In genomic region chr1:23469372-23469982, GRCh38 we compare ENCODE assay signal across 19 cellular contexts. TPM values are rescaled to one million over a fixed set of nuclear protein-coding genes. Genes with fewer than 3 reads are reported as not detected.
"Had no signal": no experiment of that assay in that cellular context is flagged by ENCODE, and none has a peak within 500 bp of the region (broad histone marks: within the 10 kb centered on the region; RNA-seq: fewer than 3 reads in every experiment).

No MANE protein-coding gene starts in this region.

- H3K27me3 ChIP-seq: adrenal gland, ascending aorta, hepatocyte, spleen, upper lobe of left lung had no signal

- ATAC-seq: activated naive CD4-positive, alpha-beta T cell treated with anti-CD3 and anti-CD28 coated beads, Interleukin-2, amount 50 U/mL, for 72 hours; activated T-helper 17 cell treated with anti-CD3 and anti-CD28 coated beads, Interleukin-2, amount 50 U/mL, for 72 hours; WTC11 had no signal

- H3K4me1 Mint-ChIP-seq: activated T-helper 17 cell treated with anti-CD3 and anti-CD28 coated beads, Interleukin-2, amount 50 U/mL, for 72 hours; naive B cell had no signal

- H3K4me2 ChIP-seq: hepatocyte had no signal

- H3K4me3 ChIP-seq: adrenal gland, ascending aorta, hepatocyte, lower lobe of right lung, spleen, upper lobe of left lung had no signal

- H3K4me3 Mint-ChIP-seq: activated T-helper 17 cell treated with anti-CD3 and anti-CD28 coated beads, Interleukin-2, amount 50 U/mL, for 72 hours; endodermal cell; naive B cell; T-helper 1 cell treated with Interleukin-12 subunit alpha and Interleukin-12 subunit beta and Interleukin-4 antibody, amounts not matched to agents 30 μg/mL and 1 μg/mL, for 36 hours; WTC11 had no signal

- H3K4me1 ChIP-seq: spleen had no signal

- H3K27me3 Mint-ChIP-seq: activated T-helper 17 cell treated with anti-CD3 and anti-CD28 coated beads, Interleukin-2, amount 50 U/mL, for 72 hours had no signal

- H2AFZ ChIP-seq: hepatocyte had no signal

- H3K36me3 Mint-ChIP-seq: activated naive CD4-positive, alpha-beta T cell treated with anti-CD3 and anti-CD28 coated beads, Interleukin-2, amount 50 U/mL, for 72 hours; naive B cell; WTC11 had no signal

- H3K27ac ChIP-seq: hepatocyte, spleen, upper lobe of left lung had no signal

- H3K36me3 ChIP-seq: adrenal gland, ascending aorta, lower lobe of right lung, spleen, upper lobe of left lung had no signal

- H3K27ac Mint-ChIP-seq: activated T-helper 17 cell treated with anti-CD3 and anti-CD28 coated beads, Interleukin-2, amount 50 U/mL, for 72 hours; endodermal cell; naive B cell; T-helper 1 cell treated with Interleukin-12 subunit alpha and Interleukin-12 subunit beta and Interleukin-4 antibody, amounts not matched to agents 30 μg/mL and 1 μg/mL, for 36 hours; WTC11 had no signal

- H3K9me3 ChIP-seq: adrenal gland, ascending aorta, lower lobe of right lung, spleen, upper lobe of left lung had no signal

- DNase-seq: activated T-cell treated with anti-CD3 and anti-CD28 coated beads, Interleukin-2, amount 50 U/mL, for 1 hour; adrenal gland; cerebellar nuclear complex; endodermal cell; lower lobe of right lung; naive B cell; nucleus accumbens; spleen; stimulated activated CD4-positive, alpha-beta T cell treated with anti-CD3 and anti-CD28 coated beads, Interleukin-4, amount 100 ng/mL, for 24 hours; stimulated activated naive CD4-positive, alpha-beta T cell treated with Interleukin-2 at 50 U/mL for 16 hours; T1000; upper lobe of left lung had no signal

- H3K9me3 Mint-ChIP-seq: activated naive CD4-positive, alpha-beta T cell treated with anti-CD3 and anti-CD28 coated beads, Interleukin-2, amount 50 U/mL, for 72 hours; activated T-helper 17 cell treated with anti-CD3 and anti-CD28 coated beads, Interleukin-2, amount 50 U/mL, for 72 hours; endodermal cell; naive B cell; T-helper 1 cell treated with Interleukin-12 subunit alpha and Interleukin-12 subunit beta and Interleukin-4 antibody, amounts not matched to agents 30 μg/mL and 1 μg/mL, for 36 hours; WTC11 had no signal

RNA-seq across cellular contexts. Expression of gene TCEA3, which starts 44.9 kb away (rescaled TPM):
- polyA plus RNA-seq: neural cell had no signal
